Comparison of ENCODE assay signal across 23 cellular contexts in genomic region chr12:6528539-6529235, GRCh38. TPM values are rescaled to one million over a fixed set of nuclear protein-coding genes. Genes with fewer than 3 reads are reported as not detected.
A peak's percentile ranks its signal among the peaks of the same experiment; 100 is the strongest.
DNase-seq lines count a peak whose midpoint lies in the region; ATAC-seq, FAIRE-seq and TF ChIP-seq lines count a peak whose summit lies in the region.
"Had no signal": no experiment of that assay in that cellular context is flagged by ENCODE, and none has a peak within 500 bp of the region (broad histone marks: within the 10 kb centered on the region; RNA-seq: fewer than 3 reads in every experiment).

No MANE protein-coding gene starts in this region.

- no peak overlapping the region for H3K4me3 ChIP-seq in GM23338
- H3K4me3 ChIP-seq in RWPE2 (ENCODE audit: severe bottlenecking), result no peak overlapping the region
- H3K4me3 ChIP-seq in keratinocyte (ENCODE audit: control insufficient read depth in 2 of 3, extremely low read depth in 1 of 3, insufficient read depth in 2 of 3, low read depth in 1 of 3, low read length in 3 of 3), result no peak overlapping the region
- H3K4me3 ChIP-seq in tibial artery, result no peak overlapping the region
- H3K4me3 ChIP-seq: lung, right atrium auricular region, thoracic aorta had no signal

- no peak overlapping the region for H3K4me3 Mint-ChIP-seq in GM23338
- H3K4me3 Mint-ChIP-seq: activated naive CD8-positive, alpha-beta T cell treated with anti-CD3 and anti-CD28 coated beads, Interleukin-2, amount 10 ng/mL, durations not matched to agents 7 days and 5 days; activated T-helper 1 cell treated with anti-CD3 and anti-CD28 coated beads, Interleukin-12 subunit alpha, Interleukin-12 subunit beta, Interleukin-2, Interleukin-4 antibody, amounts not matched to agents 30 ng/mL and 10 ng/mL and 1 ng/mL, durations not matched to agents 14 hours and 24 hours and 36 hours; CD8-positive, alpha-beta memory T cell; T-helper 2 cell treated with Interferon-gamma antibody and Interleukin-4, amounts not matched to agents 5 μg/mL and 100 μg/mL, for 36 hours; WTC11 had no signal

- H3K9me3 Mint-ChIP-seq in GM23338, result no peaks in the 10 kb centered on the region
- H3K9me3 Mint-ChIP-seq: activated naive CD8-positive, alpha-beta T cell treated with anti-CD3 and anti-CD28 coated beads, Interleukin-2, amount 10 ng/mL, durations not matched to agents 7 days and 5 days; activated T-helper 1 cell treated with anti-CD3 and anti-CD28 coated beads, Interleukin-12 subunit alpha, Interleukin-12 subunit beta, Interleukin-2, Interleukin-4 antibody, amounts not matched to agents 30 ng/mL and 10 ng/mL and 1 ng/mL, durations not matched to agents 14 hours and 24 hours and 36 hours; CD8-positive, alpha-beta memory T cell; T-helper 2 cell treated with Interferon-gamma antibody and Interleukin-4, amounts not matched to agents 5 μg/mL and 100 μg/mL, for 36 hours; WTC11 had no signal

- dilution Hi-C loops in keratinocyte (cut with MboI; ENCODE audit: extremely low pct_ligation_motif_present, low sequenced_read_pairs), result no loop called here

- peak overlapping the region; percentile 85 for H3K27ac Mint-ChIP-seq in GM23338
- H3K27ac Mint-ChIP-seq: activated naive CD8-positive, alpha-beta T cell treated with anti-CD3 and anti-CD28 coated beads, Interleukin-2, amount 10 ng/mL, durations not matched to agents 7 days and 5 days; activated T-helper 1 cell treated with anti-CD3 and anti-CD28 coated beads, Interleukin-12 subunit alpha, Interleukin-12 subunit beta, Interleukin-2, Interleukin-4 antibody, amounts not matched to agents 30 ng/mL and 10 ng/mL and 1 ng/mL, durations not matched to agents 14 hours and 24 hours and 36 hours; T-helper 2 cell treated with Interferon-gamma antibody and Interleukin-4, amounts not matched to agents 5 μg/mL and 100 μg/mL, for 36 hours; WTC11 had no signal

- peaks cover 51% of the 10 kb centered on the region for H3F3A ChIP-seq in GM23338 (replicated peaks; ENCODE audit: low read depth)

- H3K27me3 Mint-ChIP-seq in GM23338 (ENCODE audit: insufficient read depth, low read depth, poor library complexity), result peaks cover 16% of the 10 kb centered on the region
- H3K27me3 Mint-ChIP-seq: activated naive CD8-positive, alpha-beta T cell treated with anti-CD3 and anti-CD28 coated beads, Interleukin-2, amount 10 ng/mL, durations not matched to agents 7 days and 5 days; CD8-positive, alpha-beta memory T cell had no signal

- intact Hi-C loops in tibial artery (cut with DNase I; ENCODE audit: low total_unique reads), result loop anchor here (10.0 kb wide), 1 partner anchor 54 kb away; the partner anchor contains the start of gene VAMP1

- H3K4me1 ChIP-seq in GM23338 (ENCODE audit: insufficient read depth), result peaks cover 25% of the 10 kb centered on the region
- H3K4me1 ChIP-seq in RWPE2 (ENCODE audit: insufficient read depth, poor library complexity, severe bottlenecking), result peaks cover 13% of the 10 kb centered on the region
- H3K4me1 ChIP-seq in keratinocyte (ENCODE audit: control insufficient read depth, extremely low read depth, insufficient read depth, low read length), result peaks cover 39% of the 10 kb centered on the region
- peaks cover 0 to 18% (median 17%) of the 10 kb centered on the region in 4 donors for H3K4me1 ChIP-seq in tibial artery

- peaks cover 4% of the 10 kb centered on the region for H4K20me1 ChIP-seq in GM23338 (replicated peaks; ENCODE audit: insufficient read depth)
- no peaks in the 10 kb centered on the region for H4K20me1 ChIP-seq in keratinocyte (ENCODE audit: control insufficient read depth, extremely low read depth, insufficient read depth, low read length)

- TF ChIP-seq CTCF in GM23338 (conservative IDR thresholded peaks at IDR 0.05; ENCODE audit: low read depth in 2 of 2), result no peak
- TF ChIP-seq CTCF in RWPE2 (IDR thresholded peaks at IDR 0.05; ENCODE audit: poor library complexity, severe bottlenecking), result no peak
- no peak for TF ChIP-seq CTCF in keratinocyte (optimal IDR thresholded peaks at IDR 0.05 in 1 of 3, IDR thresholded peaks at IDR 0.05 in 1 of 3, conservative IDR thresholded peaks at IDR 0.05 in 1 of 3; ENCODE audit: extremely low read depth in 1 of 3, insufficient read depth in 2 of 3, low read length in 3 of 3)
- TF ChIP-seq CTCF in tibial artery (IDR thresholded peaks at IDR 0.05), result no peak

- H3K79me2 ChIP-seq in GM23338 (replicated peaks; ENCODE audit: insufficient read depth) (peaks cover 6% of the 10 kb centered on the region; the same call in 1 of the 2 replicates), keratinocyte (ENCODE audit: control insufficient read depth, insufficient read depth, low read length) (no peaks in the 10 kb centered on the region)

- peaks cover 73% of the 10 kb centered on the region for H3K36me3 ChIP-seq in GM23338 (ENCODE audit: insufficient read depth)
- peaks cover 81% of the 10 kb centered on the region for H3K36me3 ChIP-seq in RWPE2 (ENCODE audit: low read depth)
- peaks cover 18 to 60% of the 10 kb centered on the region in 2 experiments for H3K36me3 ChIP-seq in keratinocyte (ENCODE audit: control insufficient read depth in 2 of 2, extremely low read depth in 1 of 2, insufficient read depth in 2 of 2, low read length in 2 of 2)
- H3K36me3 ChIP-seq in tibial artery, result peaks cover 64 to 78% (median 77%) of the 10 kb centered on the region in 3 donors

- H3K36me3 Mint-ChIP-seq in GM23338 (ENCODE audit: low read depth), result peaks cover 89% of the 10 kb centered on the region

- H3K9ac ChIP-seq in keratinocyte (ENCODE audit: control insufficient read depth, extremely low read depth, insufficient read depth, low read length), result peak overlapping the region; percentile 4
- H3K9ac ChIP-seq: SK-N-SH had no signal

- H3K9me1 ChIP-seq in keratinocyte (ENCODE audit: control insufficient read depth, extremely low read depth, insufficient read depth, low read length), result no peaks in the 10 kb centered on the region

- H3K4me2 ChIP-seq in GM23338 (no peak overlapping the region), keratinocyte (ENCODE audit: control insufficient read depth, extremely low read depth, insufficient read depth, low read depth, low read length) (peak overlapping the region; percentile 39)
- H3K4me2 ChIP-seq: SK-N-SH had no signal

- DNase-seq in GM23338 (ENCODE audit: low spot score) (peak; percentile 47), RWPE2 (ENCODE audit: low spot score) (no peak), keratinocyte (ENCODE audit: low read depth, low spot score) (no peak), HK-2 (ENCODE audit: unreplicated experiment) (no peak), tibial artery (no peak)
- DNase-seq: activated naive CD8-positive, alpha-beta T cell treated with anti-CD3 and anti-CD28 coated beads, Interleukin-2, amount 10 ng/mL, durations not matched to agents 7 days and 5 days; brain microvascular endothelial cell; CD8-positive, alpha-beta memory T cell; DND-41; foreskin fibroblast; hippocampal formation; KG1; kidney; NCI-H187; NCI-H2227 treated with DMSO at 0.1 percent for 48 hours; SK-N-SH had no signal

- H3K27ac ChIP-seq in GM23338 (ENCODE audit: low read depth), result peak overlapping the region; percentile 47; the same call in 1 of the 2 replicates
- peak overlapping the region; percentile 98 for H3K27ac ChIP-seq in RWPE2 (ENCODE audit: poor library complexity, severe bottlenecking)
- H3K27ac ChIP-seq in keratinocyte (ENCODE audit: control insufficient read depth, insufficient read depth, low read length), result peak overlapping the region; percentile 23
- no peak overlapping the region for H3K27ac ChIP-seq in tibial artery
- H3K27ac ChIP-seq: brain microvascular endothelial cell, right atrium auricular region had no signal

- H3K27me3 ChIP-seq in GM23338 (ENCODE audit: insufficient read depth) (no peaks in the 10 kb centered on the region), RWPE2 (ENCODE audit: insufficient read depth, poor library complexity, severe bottlenecking) (no peaks in the 10 kb centered on the region), keratinocyte (ENCODE audit: control insufficient read depth, extremely low read depth, insufficient read depth, low read length) (no peaks in the 10 kb centered on the region), tibial artery (no peaks in the 10 kb centered on the region)
- H3K27me3 ChIP-seq: brain microvascular endothelial cell, right atrium auricular region had no signal

- ATAC-seq in GM23338 (no peak), RWPE2 (ENCODE audit: low read depth) (peak; percentile 6; the same call in 1 of the 3 replicates), HG02763 (IDR thresholded peaks at IDR 0.05; ENCODE audit: unreplicated experiment) (no peak)
- ATAC-seq: WTC11 had no signal

- peak; percentile 39 for FAIRE-seq in keratinocyte (lab: Jason Lieb, UNC)
- FAIRE-seq: kidney had no signal

- H3K4me1 Mint-ChIP-seq in GM23338, result peaks cover 26% of the 10 kb centered on the region

- no peak overlapping the region for H2AFZ ChIP-seq in GM23338
- no peak overlapping the region for H2AFZ ChIP-seq in keratinocyte (ENCODE audit: control insufficient read depth, low read length)

- no peaks in the 10 kb centered on the region for H3K9me2 ChIP-seq in GM23338 (ENCODE audit: insufficient read depth)
- H3K9me2 ChIP-seq: SK-N-SH had no signal

- no peaks in the 10 kb centered on the region for H3K9me3 ChIP-seq in RWPE2 (ENCODE audit: severe bottlenecking)
- no peaks in the 10 kb centered on the region for H3K9me3 ChIP-seq in keratinocyte (ENCODE audit: control insufficient read depth, low read depth, low read length)
- H3K9me3 ChIP-seq in tibial artery, result no peaks in the 10 kb centered on the region
- H3K9me3 ChIP-seq: right atrium auricular region, SK-N-SH, thoracic aorta had no signal

RNA-seq across cellular contexts. Expression of gene GAPDH, which starts 5.6 kb away (rescaled TPM):
- total RNA-seq in GM23338 (2014; rRNA removed; shearing (Covaris generic)), result 5,269 and 5,853 TPM in 2 replicates
- polyA plus RNA-seq in GM23338 (2016; fragmentation: Nextera tagmentation; extraction: Ambion mirVana) (6,140 and 6,219 TPM in 2 replicates), keratinocyte (8,390 to 11,361 TPM (median 8,495 TPM) in 3 replicates)
- polyA plus RNA-seq in keratinocyte (2011; ENCODE audit: low read depth), result 464 TPM
- 9,909 and 15,796 TPM in 2 replicates for polyA plus RNA-seq in keratinocyte (2011; cell fraction: cytosol; rRNA removed)
- 2,407 and 3,190 TPM in 2 replicates for polyA plus RNA-seq in keratinocyte (2011; cell fraction: nucleus; rRNA removed)
- polyA plus RNA-seq in keratinocyte (2012; ENCODE audit: low replicate concordance), result 2,657 and 5,888 TPM in 2 replicates
- polyA minus RNA-seq in keratinocyte, result 9,189 to 16,538 TPM (median 11,739 TPM) in 3 replicates
- polyA minus RNA-seq in keratinocyte (2011; cell fraction: cytosol; rRNA and poly(A)+ RNA removed), result 9,400 TPM
- polyA minus RNA-seq in keratinocyte (2011; cell fraction: nucleus; rRNA and poly(A)+ RNA removed), result 1,390 and 1,424 TPM in 2 replicates

RNA-seq across cellular contexts. Expression of gene IFFO1, which starts 27.2 kb away (rescaled TPM):
- 8.8 and 12.9 TPM in 2 replicates for total RNA-seq in GM23338 (2014; rRNA removed; shearing (Covaris generic))
- polyA plus RNA-seq in GM23338 (2016; fragmentation: Nextera tagmentation; extraction: Ambion mirVana), result 8.9 and 11.2 TPM in 2 replicates
- polyA plus RNA-seq in keratinocyte, result 0.67 to 1.0 TPM (median 0.75 TPM) in 3 replicates
- polyA plus RNA-seq in keratinocyte (2011; ENCODE audit: low read depth), result 0.12 TPM
- polyA plus RNA-seq in keratinocyte (2011; cell fraction: cytosol; rRNA removed), result 0.28 and 0.70 TPM in 2 replicates
- 1.0 and 1.3 TPM in 2 replicates for polyA plus RNA-seq in keratinocyte (2011; cell fraction: nucleus; rRNA removed)
- polyA plus RNA-seq in keratinocyte (2012; ENCODE audit: low replicate concordance), result 0.24 and 0.58 TPM in 2 replicates
- polyA minus RNA-seq in keratinocyte, result 0.30 to 0.80 TPM (median 0.53 TPM) in 3 replicates
- not detected for polyA minus RNA-seq in keratinocyte (2011; cell fraction: cytosol; rRNA and poly(A)+ RNA removed)
- polyA minus RNA-seq in keratinocyte (2011; cell fraction: nucleus; rRNA and poly(A)+ RNA removed), result 0.62 and 0.84 TPM in 2 replicates

RNA-seq across cellular contexts. Expression of gene NCAPD2, which starts 34.8 kb away (rescaled TPM):
- 217 and 389 TPM in 2 replicates for total RNA-seq in GM23338 (2014; rRNA removed; shearing (Covaris generic))
- polyA plus RNA-seq in GM23338 (2016; fragmentation: Nextera tagmentation; extraction: Ambion mirVana) (32.7 and 34.2 TPM in 2 replicates), keratinocyte (12.3 to 34.6 TPM (median 33.7 TPM) in 3 replicates)
- 10.5 TPM for polyA plus RNA-seq in keratinocyte (2011; ENCODE audit: low read depth)
- polyA plus RNA-seq in keratinocyte (2011; cell fraction: cytosol; rRNA removed), result 12.0 and 14.9 TPM in 2 replicates
- 17.8 and 18.1 TPM in 2 replicates for polyA plus RNA-seq in keratinocyte (2011; cell fraction: nucleus; rRNA removed)
- 6.2 and 29.3 TPM in 2 replicates for polyA plus RNA-seq in keratinocyte (2012; ENCODE audit: low replicate concordance)
- 18.2 to 60.7 TPM (median 52.1 TPM) in 3 replicates for polyA minus RNA-seq in keratinocyte
- 25.1 TPM for polyA minus RNA-seq in keratinocyte (2011; cell fraction: cytosol; rRNA and poly(A)+ RNA removed)
- 17.0 and 26.1 TPM in 2 replicates for polyA minus RNA-seq in keratinocyte (2011; cell fraction: nucleus; rRNA and poly(A)+ RNA removed)

RNA-seq across cellular contexts. Expression of gene MRPL51, which starts 35.6 kb away (rescaled TPM):
- total RNA-seq in GM23338 (2014; rRNA removed; shearing (Covaris generic)), result 75.1 and 93.9 TPM in 2 replicates
- 432 and 463 TPM in 2 replicates for polyA plus RNA-seq in GM23338 (2016; fragmentation: Nextera tagmentation; extraction: Ambion mirVana)
- polyA plus RNA-seq in keratinocyte, result 76.5 to 184 TPM (median 130 TPM) in 3 replicates
- 76.9 TPM for polyA plus RNA-seq in keratinocyte (2011; ENCODE audit: low read depth)
- polyA plus RNA-seq in keratinocyte (2011; cell fraction: cytosol; rRNA removed), result 155 and 198 TPM in 2 replicates
- polyA plus RNA-seq in keratinocyte (2011; cell fraction: nucleus; rRNA removed), result 60.2 and 69.9 TPM in 2 replicates
- polyA plus RNA-seq in keratinocyte (2012; ENCODE audit: low replicate concordance), result 163 and 213 TPM in 2 replicates
- polyA minus RNA-seq in keratinocyte, result 8.3 to 26.0 TPM (median 23.7 TPM) in 3 replicates
- polyA minus RNA-seq in keratinocyte (2011; cell fraction: cytosol; rRNA and poly(A)+ RNA removed), result 31.7 TPM
- polyA minus RNA-seq in keratinocyte (2011; cell fraction: nucleus; rRNA and poly(A)+ RNA removed), result 7.3 and 7.8 TPM in 2 replicates

RNA-seq across cellular contexts. Expression of gene NOP2, which starts 39.4 kb away (rescaled TPM):
- 67.2 and 67.9 TPM in 2 replicates for total RNA-seq in GM23338 (2014; rRNA removed; shearing (Covaris generic))
- polyA plus RNA-seq in GM23338 (2016; fragmentation: Nextera tagmentation; extraction: Ambion mirVana), result 63.3 and 63.4 TPM in 2 replicates
- 85.9 to 108 TPM (median 94.4 TPM) in 3 replicates for polyA plus RNA-seq in keratinocyte
- 80.5 TPM for polyA plus RNA-seq in keratinocyte (2011; ENCODE audit: low read depth)
- 47.6 and 60.9 TPM in 2 replicates for polyA plus RNA-seq in keratinocyte (2011; cell fraction: cytosol; rRNA removed)
- polyA plus RNA-seq in keratinocyte (2011; cell fraction: nucleus; rRNA removed), result 204 and 213 TPM in 2 replicates
- 43.9 and 68.1 TPM in 2 replicates for polyA plus RNA-seq in keratinocyte (2012; ENCODE audit: low replicate concordance)
- 42.4 to 61.1 TPM (median 42.9 TPM) in 3 replicates for polyA minus RNA-seq in keratinocyte
- polyA minus RNA-seq in keratinocyte (2011; cell fraction: cytosol; rRNA and poly(A)+ RNA removed), result 31.8 TPM
- 46.1 and 59.3 TPM in 2 replicates for polyA minus RNA-seq in keratinocyte (2011; cell fraction: nucleus; rRNA and poly(A)+ RNA removed)

Comparison
In these comparisons a context has a peak if more than half of its experiments do, and no peak if none do; other contexts are left out.
1. H3K27ac ChIP-seq: peak in GM23338 (single experiment), RWPE2 (single experiment) and keratinocyte (single experiment); none in tibial artery (0 of 2).